Comparison of ENCODE assay signal across 12 cellular contexts in genomic region chr6:143271024-143271423, GRCh38.
DNase-seq lines count a peak whose midpoint lies in the region; ATAC-seq and TF ChIP-seq lines count a peak whose summit lies in the region.
"Had no signal": no experiment of that assay in that cellular context is flagged by ENCODE, and none has a peak within 500 bp of the region (broad histone marks: within the 10 kb centered on the region; RNA-seq: fewer than 3 reads in every experiment).

No MANE protein-coding gene starts in this region.

- DNase-seq in HEK293T (ENCODE audit: extremely low spot score) (no peak), SK-N-DZ (ENCODE audit: low spot score) (peak; percentile 87), fibroblast of the aortic adventitia (ENCODE audit: low read depth) (peak; percentile 89), pons (ENCODE audit: low spot score) (peak; percentile 51), NOMO-1 treated with DMSO at 0.1 percent for 48 hours (lab: John Stamatoyannopoulos, UW; ENCODE audit: unreplicated experiment) (no peak), erythroblast (lab: John Stamatoyannopoulos, UW) (no peak), DMS53 (lab: John Stamatoyannopoulos, UW) (no peak)
- DNase-seq: activated CD8-positive, alpha-beta T cell treated with anti-CD3 and anti-CD28 coated beads, Interleukin-2, amount 10 ng/mL, durations not matched to agents 7 days and 5 days; NCI-H2081 treated with DMSO at 0.1 percent for 48 hours; trophoblast cell had no signal

- POLR2A ChIA-PET in HEK293T (lab: Yijun Ruan, JAX): no interaction called here

- no peak overlapping the region for H3K4me3 ChIP-seq in fibroblast of the aortic adventitia (ENCODE audit: low read depth, low read length)
- H3K4me3 ChIP-seq: body of pancreas had no signal

- TF ChIP-seq CTCF in fibroblast of the aortic adventitia (IDR thresholded peaks at IDR 0.05; ENCODE audit: insufficient read depth, low read length): no peak

- CTCF ChIA-PET in HEK293T (lab: Yijun Ruan, JAX): no interaction called here

- ATAC-seq in GM18519 (IDR thresholded peaks at IDR 0.05; ENCODE audit: low FRiP score, unreplicated experiment): no peak
- ATAC-seq: activated CD8-positive, alpha-beta T cell treated with anti-CD3 and anti-CD28 coated beads, Interleukin-2, amount 10 ng/mL, durations not matched to agents 7 days and 5 days; body of pancreas had no signal

- no peak for TF ChIP-seq POLR2A in erythroblast (IDR thresholded peaks at IDR 0.05; ENCODE audit: low read length)

TF ChIP-seq in HEK293T, 16 proteins besides CTCF, POLR2A, EP300 and RAD21:
- TF ChIP-seq PKNOX1 (IDR thresholded peaks at IDR 0.05): 0 out of 2 replicates have a peak, but pooled peaks have one; percentile 26
- no peak for TF ChIP-seq CTBP1 (IDR thresholded peaks at IDR 0.05; ENCODE audit: borderline replicate concordance)
TF ChIP-seq in HEK293T: peak in this region for 1.

Comparison
In these comparisons a context has a peak if more than half of its experiments do, and no peak if none do; other contexts are left out.
1. DNase-seq: peak in SK-N-DZ (single experiment), fibroblast of the aortic adventitia (single experiment) and pons (single experiment); none in HEK293T (single experiment), NOMO-1 treated with DMSO at 0.1 percent for 48 hours (single experiment), erythroblast (0 of 2) and DMS53 (single experiment).